In genomic region chr1:3368711-3369436, GRCh38 we compare ENCODE assay signal across 15 cellular contexts.
DNase-seq lines count a peak whose midpoint lies in the region; ATAC-seq and TF ChIP-seq lines count a peak whose summit lies in the region.
"Had no signal": no experiment of that assay in that cellular context is flagged by ENCODE, and none has a peak within 500 bp of the region (broad histone marks: within the 10 kb centered on the region; RNA-seq: fewer than 3 reads in every experiment).

No MANE protein-coding gene starts in this region.

- H3K36me3 Mint-ChIP-seq in brain, result no peaks in the 10 kb centered on the region
- H3K36me3 Mint-ChIP-seq: neural progenitor cell had no signal

- no peaks in the 10 kb centered on the region for H3K27me3 ChIP-seq in stomach smooth muscle (ENCODE audit: control insufficient read depth in 1 of 2, insufficient read depth in 2 of 2, low read length in 2 of 2)
- H3K27me3 ChIP-seq: neural progenitor cell had no signal

- no peak for TF ChIP-seq CTCF in brain (conservative IDR thresholded peaks at IDR 0.05)
- TF ChIP-seq CTCF in GM10266 (IDR thresholded peaks at IDR 0.05; ENCODE audit: control insufficient read depth, insufficient read depth, low read depth, missing control alignments), result no peak

- peak overlapping the region in 1 of 2 donors; percentile 13 for H3K9ac ChIP-seq in stomach smooth muscle (ENCODE audit: low read length in 2 of 2)
- H3K9ac ChIP-seq: neural progenitor cell had no signal

- peaks cover 69% of the 10 kb centered on the region for H3K4me1 Mint-ChIP-seq in brain
- H3K4me1 Mint-ChIP-seq: B cell had no signal

- H3K4me1 ChIP-seq in stomach smooth muscle (ENCODE audit: control insufficient read depth, insufficient read depth, low read length), result peaks cover 22% of the 10 kb centered on the region
- H3K4me1 ChIP-seq: neural progenitor cell, SJSA1 had no signal

- H3K36me3 ChIP-seq in stomach smooth muscle (ENCODE audit: control insufficient read depth in 2 of 2, insufficient read depth in 2 of 2, low read length in 2 of 2), result no peaks in the 10 kb centered on the region
- H3K36me3 ChIP-seq: neural progenitor cell, SJSA1 had no signal

- no peaks in the 10 kb centered on the region for H3K27me3 Mint-ChIP-seq in brain

- H3K4me3 ChIP-seq in stomach smooth muscle (ENCODE audit: low read length in 2 of 2), result no peak overlapping the region
- H3K4me3 ChIP-seq: neural progenitor cell, SJSA1 had no signal

- ATAC-seq in HG03565 (IDR thresholded peaks at IDR 0.05; ENCODE audit: unreplicated experiment), result no peak
- ATAC-seq: activated naive CD8-positive, alpha-beta T cell treated with anti-CD3 and anti-CD28 coated beads, Interleukin-2, amount 50 U/mL, for 24 hours; left lobe of liver had no signal

- peak overlapping the region; percentile 60 for H3K27ac ChIP-seq in stomach smooth muscle (ENCODE audit: low read length)
- H3K27ac ChIP-seq: neural progenitor cell, SJSA1 had no signal

- peaks cover 0 to 3% (median 0%) of the 10 kb centered on the region in 5 experiments for H3K9me3 Mint-ChIP-seq in brain

- no peaks in the 10 kb centered on the region for H3K9me3 ChIP-seq in stomach smooth muscle (ENCODE audit: control insufficient read depth in 2 of 2, low read length in 2 of 2)
- H3K9me3 ChIP-seq: SJSA1 had no signal

- H3K4me3 Mint-ChIP-seq in brain, result peak overlapping the region in 1 of 5 experiments; percentile 40
- H3K4me3 Mint-ChIP-seq: activated naive CD8-positive, alpha-beta T cell treated with anti-CD3 and anti-CD28 coated beads, Interleukin-2, amount 50 U/mL, for 24 hours; B cell; neural progenitor cell had no signal

- H3K27ac Mint-ChIP-seq in brain, result peak overlapping the region; percentile 29 to 96 (median 84)
- H3K27ac Mint-ChIP-seq: activated naive CD8-positive, alpha-beta T cell treated with anti-CD3 and anti-CD28 coated beads, Interleukin-2, amount 50 U/mL, for 24 hours; B cell had no signal

- peak; percentile 6 for DNase-seq in GM04504 (ENCODE audit: low read depth)
- peak; percentile 43 for DNase-seq in iPS-NIHi7 (ENCODE audit: extremely low spot score)
- no peak for DNase-seq in stimulated activated CD4-positive, alpha-beta T cell treated with anti-CD3 and anti-CD28 coated beads, Interleukin-4, amount 100 ng/mL, for 4 hours
- no peak for DNase-seq in GM10266 (ENCODE audit: extremely low spot score)
- DNase-seq in NCI-H774 (lab: John Stamatoyannopoulos, UW), result no peak
- DNase-seq: activated CD8-positive, alpha-beta memory T cell treated with anti-CD3 and anti-CD28 coated beads, Interleukin-2, amount 50 U/mL, for 4 hours; activated naive CD8-positive, alpha-beta T cell treated with anti-CD3 and anti-CD28 coated beads, Interleukin-2, amount 50 U/mL, for 24 hours; MM.1S had no signal

Comparison
In these comparisons a context has a peak if more than half of its experiments do, and no peak if none do; other contexts are left out.
1. DNase-seq: peak in GM04504 (single experiment) and iPS-NIHi7 (single experiment); none in stimulated activated CD4-positive, alpha-beta T cell treated with anti-CD3 and anti-CD28 coated beads, Interleukin-4, amount 100 ng/mL, for 4 hours (0 of 2), GM10266 (single experiment) and NCI-H774 (single experiment).